ENCODE assay signal across 8 cellular contexts in the genomic region with DNA sequence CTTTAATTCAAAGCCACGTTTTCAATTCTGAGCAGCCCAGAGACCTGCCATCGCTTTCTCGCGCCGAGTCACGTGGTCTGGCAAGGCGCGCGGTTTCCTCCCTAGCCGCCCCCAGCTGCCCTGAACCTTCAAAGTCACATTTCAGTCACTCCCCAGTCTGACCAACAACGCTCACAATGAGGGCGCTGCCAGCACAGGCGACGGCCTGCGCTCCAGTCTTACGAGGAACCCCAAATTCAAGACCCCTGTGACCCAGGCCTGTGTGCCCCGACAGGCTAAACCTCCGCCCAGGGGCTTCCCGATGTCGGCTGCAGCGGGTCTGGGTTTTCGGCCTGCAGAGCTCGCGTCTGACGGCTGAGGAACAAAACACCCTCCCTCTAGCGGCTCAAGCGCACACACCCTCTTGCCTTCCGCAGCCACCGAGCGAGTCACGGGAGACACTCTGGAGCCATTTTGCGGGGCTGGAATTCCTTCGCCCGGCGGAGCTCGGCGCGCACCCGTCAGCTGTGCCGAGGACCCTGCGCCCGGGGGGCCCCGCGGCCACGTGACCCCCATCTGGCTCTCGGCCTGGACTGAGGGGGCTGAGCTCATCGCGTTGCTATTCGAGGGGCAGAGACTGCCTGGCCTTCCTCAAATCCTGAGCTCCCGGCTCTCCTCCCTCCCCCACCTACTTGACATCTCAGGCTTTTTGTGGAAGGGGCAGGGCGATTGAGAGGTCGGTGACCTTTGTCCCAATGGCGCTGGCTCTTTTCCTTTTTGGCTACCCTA.
DNase-seq lines count a peak whose midpoint lies in the region; ATAC-seq and TF ChIP-seq lines count a peak whose summit lies in the region.

No MANE protein-coding gene starts in this region.

- intact Hi-C loops in activated CD8-positive, alpha-beta T cell treated with anti-CD3 and anti-CD28 coated beads for 36 hours (cut with micrococcal nuclease): loop anchor here (5.0 kb wide), 1 partner anchor 137 kb away; no protein-coding TSS in a partner anchor
- intact Hi-C loops in lower lobe of right lung (cut with DNase I): no loop called here

- POLR2A ChIA-PET in activated CD8-positive, alpha-beta T cell treated with anti-CD3 and anti-CD28 coated beads for 36 hours (lab: Charles Lee): interaction anchor here (0.6 to 2.3 kb wide), 9 partner anchors 10 to 370 kb away, joined by 3 to 10 read pairs (median 3); no protein-coding TSS in a partner anchor

- CTCF ChIA-PET in activated CD8-positive, alpha-beta T cell treated with anti-CD3 and anti-CD28 coated beads for 36 hours (lab: Charles Lee): interaction anchor here (0.6 to 2.4 kb wide), 22 partner anchors 8 to 794 kb away, joined by 3 to 18 read pairs (median 4); no protein-coding TSS in a partner anchor

- peak overlapping the region; percentile 84 for H3K27ac Mint-ChIP-seq in activated CD8-positive, alpha-beta T cell treated with anti-CD3 and anti-CD28 coated beads for 36 hours

- H3K4me1 Mint-ChIP-seq in activated CD8-positive, alpha-beta T cell treated with anti-CD3 and anti-CD28 coated beads for 36 hours (ENCODE audit: low read depth): peaks cover 45% of the 10 kb centered on the region

- H3K4me3 ChIP-seq in lower lobe of right lung: peak overlapping the region; percentile 57

- H3K27ac ChIP-seq in lower lobe of right lung: peak overlapping the region; percentile 92

- peaks cover 2% of the 10 kb centered on the region for H3K27me3 Mint-ChIP-seq in activated CD8-positive, alpha-beta T cell treated with anti-CD3 and anti-CD28 coated beads for 36 hours

- no peaks in the 10 kb centered on the region for H3K9me3 ChIP-seq in lower lobe of right lung

- peak overlapping the region; percentile 63 for H3K4me3 Mint-ChIP-seq in activated CD8-positive, alpha-beta T cell treated with anti-CD3 and anti-CD28 coated beads for 36 hours

- H3K4me1 ChIP-seq in lower lobe of right lung: peaks cover 42% of the 10 kb centered on the region

- peak; percentile 71 for TF ChIP-seq CTCF in activated CD8-positive, alpha-beta T cell treated with anti-CD3 and anti-CD28 coated beads for 36 hours (IDR thresholded peaks at IDR 0.05)
- TF ChIP-seq CTCF in lower lobe of right lung (IDR thresholded peaks at IDR 0.05): peak; percentile 72

- peak; percentile 88 for ATAC-seq in HG03039 (IDR thresholded peaks at IDR 0.05; ENCODE audit: unreplicated experiment)
- peak; percentile 73 for ATAC-seq in activated CD8-positive, alpha-beta T cell treated with anti-CD3 and anti-CD28 coated beads for 36 hours
- ATAC-seq in lower lobe of right lung: peak; percentile 83 to 89

- no peaks in the 10 kb centered on the region for H3K9me3 Mint-ChIP-seq in activated CD8-positive, alpha-beta T cell treated with anti-CD3 and anti-CD28 coated beads for 36 hours

- peaks cover 10% of the 10 kb centered on the region for H3K36me3 Mint-ChIP-seq in activated CD8-positive, alpha-beta T cell treated with anti-CD3 and anti-CD28 coated beads for 36 hours (ENCODE audit: low read depth)

- no peaks in the 10 kb centered on the region for H3K27me3 ChIP-seq in lower lobe of right lung (ENCODE audit: low read depth)

- peak; percentile 6 to 42 for DNase-seq in SHP77 (lab: John Stamatoyannopoulos, UW)
- DNase-seq in SHP77 treated with DMSO at 0.1 percent for 48 hours (lab: John Stamatoyannopoulos, UW): no peak
- DNase-seq in NCI-H446 treated with DMSO at 0.1 percent for 48 hours (lab: John Stamatoyannopoulos, UW): peak; percentile 81
- DNase-seq in activated CD8-positive, alpha-beta T cell treated with anti-CD3 and anti-CD28 coated beads for 36 hours: peak; percentile 80
- DNase-seq in effector CD4-positive, alpha-beta T cell: peak; percentile 54
- DNase-seq in lower lobe of right lung: peak; percentile 89
- peak; percentile 55 to 69 for DNase-seq in stimulated activated CD4-positive, alpha-beta T cell treated with anti-CD3 and anti-CD28 coated beads, Interleukin-4, amount 100 ng/mL, for 4 hours

- peaks cover 23% of the 10 kb centered on the region for H3K36me3 ChIP-seq in lower lobe of right lung
